ENCODE assay signal across 21 cellular contexts in the genomic region with DNA sequence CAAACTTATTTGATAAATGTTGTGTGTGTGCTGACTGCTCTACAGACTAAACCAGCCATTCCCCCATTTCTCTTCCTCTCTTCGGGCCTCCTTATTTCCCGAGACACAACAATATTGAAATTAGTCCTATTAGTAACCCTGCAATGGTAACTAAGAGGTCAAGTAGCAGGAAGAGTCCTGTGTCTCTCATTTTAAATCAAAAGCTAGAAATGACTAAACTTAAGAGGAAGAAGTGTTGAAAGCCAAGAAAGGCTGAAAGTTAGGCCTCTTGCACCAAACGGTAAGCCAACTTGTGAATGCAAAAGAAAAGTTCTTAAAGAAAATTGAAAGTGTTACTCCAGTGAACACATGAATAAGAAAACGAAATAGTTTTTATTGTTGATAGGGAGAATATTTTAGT.
A peak's percentile ranks its signal among the peaks of the same experiment; 100 is the strongest.
DNase-seq lines count a peak whose midpoint lies in the region; ATAC-seq, FAIRE-seq and TF ChIP-seq lines count a peak whose summit lies in the region.
"Had no signal": no experiment of that assay in that cellular context is flagged by ENCODE, and none has a peak within 500 bp of the region (broad histone marks: within the 10 kb centered on the region; RNA-seq: fewer than 3 reads in every experiment).

No MANE protein-coding gene starts in this region.

- TF ChIP-seq CTCF in omental fat pad (IDR thresholded peaks at IDR 0.05), result no peak
- no peak for TF ChIP-seq CTCF in kidney (IDR thresholded peaks at IDR 0.05; ENCODE audit: borderline replicate concordance, extremely low read depth, insufficient read depth)

- DNase-seq in omental fat pad (ENCODE audit: low spot score) (no peak), kidney (no peak)
- DNase-seq: CD8-positive, alpha-beta T cell; DMS79; H9; KBM-7; MV-4-11; NCI-H1417 treated with DMSO at 0.1 percent for 48 hours; NCI-H1930; NCI-H2171 treated with DMSO at 0.1 percent for 48 hours; T-helper 2 cell had no signal

- no peak for FAIRE-seq in kidney (lab: Jason Lieb, UNC)
- FAIRE-seq: D721Med, GM18507 had no signal

- H3K4me3 ChIP-seq in kidney (ENCODE audit: low read length in 2 of 2), result no peak overlapping the region
- H3K4me3 ChIP-seq: BLaER1, SJSA1 had no signal

- intact Hi-C loops in kidney (cut with DNase I), result no loop called here

- no peaks in the 10 kb centered on the region for H3K4me1 ChIP-seq in kidney (ENCODE audit: control insufficient read depth in 1 of 2, insufficient read depth in 1 of 2, low read depth in 1 of 2, low read length in 2 of 2)

- H3K36me3 ChIP-seq in kidney (ENCODE audit: control insufficient read depth in 1 of 2, insufficient read depth in 2 of 2, low read length in 2 of 2), result no peaks in the 10 kb centered on the region
- H3K36me3 ChIP-seq: BLaER1, SJSA1 had no signal

- H3K9me3 ChIP-seq in kidney (ENCODE audit: control insufficient read depth in 1 of 2, low read length in 2 of 2), result peaks cover 0 to 4% of the 10 kb centered on the region in 2 donors

- no peak overlapping the region for H3K27ac ChIP-seq in kidney (ENCODE audit: low read depth in 2 of 2, low read length in 2 of 2)
- H3K27ac ChIP-seq: BLaER1, SJSA1 had no signal

- no peak overlapping the region for H3K9ac ChIP-seq in kidney (ENCODE audit: low read length in 2 of 2)
- H3K9ac ChIP-seq: BLaER1 had no signal

- ATAC-seq in GM18502 (IDR thresholded peaks at IDR 0.05; ENCODE audit: poor library complexity, unreplicated experiment) (peak; percentile 68), GM19351 (IDR thresholded peaks at IDR 0.05; ENCODE audit: unreplicated experiment) (peak; percentile 92), HG02870 (IDR thresholded peaks at IDR 0.05; ENCODE audit: unreplicated experiment) (peak; percentile 91), HG03520 (IDR thresholded peaks at IDR 0.05; ENCODE audit: unreplicated experiment) (peak; percentile 72), omental fat pad (ENCODE audit: low FRiP score) (no peak), HG02759 (IDR thresholded peaks at IDR 0.05; ENCODE audit: unreplicated experiment) (no peak), HG03039 (IDR thresholded peaks at IDR 0.05; ENCODE audit: unreplicated experiment) (no peak)
- ATAC-seq: CD8-positive, alpha-beta T cell had no signal

Comparison
In these comparisons a context has a peak if more than half of its experiments do, and no peak if none do; other contexts are left out.
1. ATAC-seq: peak in GM18502 (single experiment), GM19351 (single experiment), HG02870 (single experiment) and HG03520 (single experiment); none in omental fat pad (single experiment), HG02759 (single experiment) and HG03039 (single experiment).